8 cellular contexts compared by ENCODE assay signal in genomic region chr19:17719730-17720486, GRCh38. TPM values are rescaled to one million over a fixed set of nuclear protein-coding genes. Genes with fewer than 3 reads are reported as not detected.
DNase-seq lines count a peak whose midpoint lies in the region; ATAC-seq and TF ChIP-seq lines count a peak whose summit lies in the region.

No MANE protein-coding gene starts in this region.

- POLR2A ChIA-PET in activated CD4-positive, alpha-beta T cell treated with anti-CD3 and anti-CD28 coated beads for 36 hours (lab: Charles Lee) = interaction anchor here (1.2 to 1.6 kb wide), 4 partner anchors 11 to 139 kb away, joined by 3 to 10 read pairs (median 4); no protein-coding TSS in a partner anchor

- no peaks in the 10 kb centered on the region for H3K9me3 Mint-ChIP-seq in activated CD4-positive, alpha-beta T cell treated with anti-CD3 and anti-CD28 coated beads for 36 hours (ENCODE audit: low read depth)
- H3K9me3 Mint-ChIP-seq in activated T-cell treated with anti-CD3 and anti-CD28 coated beads, Interleukin-2, amount 50 U/mL, for 24 hours = no peaks in the 10 kb centered on the region

- peak overlapping the region; percentile 56 for H3K27ac ChIP-seq in KOPT-K1 (ENCODE audit: low read depth, low read length, poor library complexity, severe bottlenecking)

- no peaks in the 10 kb centered on the region for H3K9me3 ChIP-seq in KOPT-K1 (ENCODE audit: insufficient read depth, low read length, poor library complexity, severe bottlenecking)

- H3K36me3 Mint-ChIP-seq in activated CD4-positive, alpha-beta T cell treated with anti-CD3 and anti-CD28 coated beads for 36 hours (ENCODE audit: low read depth) = peaks cover 13% of the 10 kb centered on the region
- peaks cover 42% of the 10 kb centered on the region for H3K36me3 Mint-ChIP-seq in activated T-cell treated with anti-CD3 and anti-CD28 coated beads, Interleukin-2, amount 50 U/mL, for 24 hours (ENCODE audit: low read depth)

- TF ChIP-seq CTCF in foreskin fibroblast (IDR thresholded peaks at IDR 0.05; ENCODE audit: low read depth, low read length) = no peak
- TF ChIP-seq CTCF in retinal pigment epithelial cell (conservative IDR thresholded peaks at IDR 0.05; ENCODE audit: low read depth, low read length) = no peak

- peaks cover 33% of the 10 kb centered on the region for H3K36me3 ChIP-seq in KOPT-K1 (ENCODE audit: insufficient read depth, low read length)

- peak; percentile 33 for ATAC-seq in activated CD4-positive, alpha-beta T cell treated with anti-CD3 and anti-CD28 coated beads for 36 hours

- peak overlapping the region; percentile 81 for H3K4me3 Mint-ChIP-seq in activated CD4-positive, alpha-beta T cell treated with anti-CD3 and anti-CD28 coated beads for 36 hours
- peak overlapping the region; percentile 84 for H3K4me3 Mint-ChIP-seq in activated T-cell treated with anti-CD3 and anti-CD28 coated beads, Interleukin-2, amount 50 U/mL, for 24 hours

- peaks cover 35% of the 10 kb centered on the region for H3K4me1 Mint-ChIP-seq in activated CD4-positive, alpha-beta T cell treated with anti-CD3 and anti-CD28 coated beads for 36 hours
- peaks cover 41% of the 10 kb centered on the region for H3K4me1 Mint-ChIP-seq in activated T-cell treated with anti-CD3 and anti-CD28 coated beads, Interleukin-2, amount 50 U/mL, for 24 hours (ENCODE audit: low read depth)

- H3K27me3 Mint-ChIP-seq in activated CD4-positive, alpha-beta T cell treated with anti-CD3 and anti-CD28 coated beads for 36 hours = no peaks in the 10 kb centered on the region
- no peaks in the 10 kb centered on the region for H3K27me3 Mint-ChIP-seq in activated T-cell treated with anti-CD3 and anti-CD28 coated beads, Interleukin-2, amount 50 U/mL, for 24 hours

- peak; percentile 68 for DNase-seq in activated CD4-positive, alpha-beta T cell treated with anti-CD3 and anti-CD28 coated beads for 36 hours
- no peak for DNase-seq in activated CD4-positive, alpha-beta T cell treated with anti-CD3 and anti-CD28 coated beads for 1 hour
- peak; percentile 61 for DNase-seq in activated T-cell treated with anti-CD3 and anti-CD28 coated beads, Interleukin-2, amount 50 U/mL, for 24 hours
- DNase-seq in foreskin fibroblast (no peak), retinal pigment epithelial cell (ENCODE audit: low read depth) (no peak), globus pallidus (ENCODE audit: low spot score) (no peak), cortex of kidney (lab: John Stamatoyannopoulos, UW) (no peak)

- CTCF ChIA-PET in activated CD4-positive, alpha-beta T cell treated with anti-CD3 and anti-CD28 coated beads for 36 hours (lab: Charles Lee) = interaction anchor here (0.7 to 1.5 kb wide), 4 partner anchors 14 to 32 kb away, joined by 4 to 5 read pairs (median 4); no protein-coding TSS in a partner anchor

- peak overlapping the region; percentile 82 for H3K27ac Mint-ChIP-seq in activated CD4-positive, alpha-beta T cell treated with anti-CD3 and anti-CD28 coated beads for 36 hours
- H3K27ac Mint-ChIP-seq in activated T-cell treated with anti-CD3 and anti-CD28 coated beads, Interleukin-2, amount 50 U/mL, for 24 hours = peak overlapping the region; percentile 80

- peak overlapping the region; percentile 81 to 93 for H3K4me3 ChIP-seq in foreskin fibroblast (ENCODE audit: low read depth in 1 of 2, low read length in 2 of 2)
- H3K4me3 ChIP-seq in retinal pigment epithelial cell (ENCODE audit: low read length) = peak overlapping the region; percentile 81

- intact Hi-C loops in activated CD4-positive, alpha-beta T cell treated with anti-CD3 and anti-CD28 coated beads for 36 hours (cut with DNase I, micrococcal nuclease) = loop anchor here (1.0 to 5.0 kb wide), 9 partner anchors 27 to 397 kb away; partner anchors contain the start of genes COLGALT1 (in 1 of the 2), FCHO1 (in 1 of the 2), JAK3 (in 1 of the 2) and PGLS (in 1 of the 2)

RNA-seq across cellular contexts. Expression of gene MAP1S, which starts 0.6 kb away (rescaled TPM):
- total RNA-seq in activated CD4-positive, alpha-beta T cell treated with anti-CD3 and anti-CD28 coated beads for 36 hours = 10 to 100 TPM; 57.6 to 79.3 TPM

RNA-seq across cellular contexts. Expression of gene FCHO1, which starts 31.4 kb away (rescaled TPM):
- 10 to 100 TPM; 50.5 to 51.8 TPM for total RNA-seq in activated CD4-positive, alpha-beta T cell treated with anti-CD3 and anti-CD28 coated beads for 36 hours

RNA-seq across cellular contexts. Expression of gene UNC13A, which starts 31.8 kb away (rescaled TPM):
- under 1 TPM; 0.02 to 0.04 TPM for total RNA-seq in activated CD4-positive, alpha-beta T cell treated with anti-CD3 and anti-CD28 coated beads for 36 hours

Comparison
In these comparisons a context has a peak if more than half of its experiments do, and no peak if none do; other contexts are left out.
1. DNase-seq: peak in activated CD4-positive, alpha-beta T cell treated with anti-CD3 and anti-CD28 coated beads for 36 hours (single experiment) and activated T-cell treated with anti-CD3 and anti-CD28 coated beads, Interleukin-2, amount 50 U/mL, for 24 hours (single experiment); none in activated CD4-positive, alpha-beta T cell treated with anti-CD3 and anti-CD28 coated beads for 1 hour (single experiment), foreskin fibroblast (0 of 2), retinal pigment epithelial cell (single experiment), globus pallidus (single experiment) and cortex of kidney (single experiment).